25 cellular contexts compared by ENCODE assay signal in genomic region chr9:136952354-136952855, GRCh38. TPM values are rescaled to one million over a fixed set of nuclear protein-coding genes. Genes with fewer than 3 reads are reported as not detected.
DNase-seq lines count a peak whose midpoint lies in the region; ATAC-seq and TF ChIP-seq lines count a peak whose summit lies in the region.
"Had no signal": no experiment of that assay in that cellular context is flagged by ENCODE, and none has a peak within 500 bp of the region (broad histone marks: within the 10 kb centered on the region; RNA-seq: fewer than 3 reads in every experiment).

No MANE protein-coding gene starts in this region.

- WGBS in thyroid gland, 2 donors = 51% methylated on average over 6 of the region's 15 CpGs; no CpG with 5 or more reads in 1 of the 2 donors

- peaks cover 16% of the 10 kb centered on the region for H3K4me1 ChIP-seq in NT2/D1 (ENCODE audit: insufficient read depth, insufficient read length)
- H3K4me1 ChIP-seq in lower lobe of right lung = peaks cover 29% of the 10 kb centered on the region
- H3K4me1 ChIP-seq in thyroid gland = peaks cover 45 to 59% of the 10 kb centered on the region in 2 donors

- H3K27ac ChIP-seq in lower lobe of right lung (no peak overlapping the region), thyroid gland (peak overlapping the region; percentile 78 to 96 (median 95))
- H3K27ac ChIP-seq: neutrophil had no signal

- peaks cover 5% of the 10 kb centered on the region for H3K27me3 ChIP-seq in NT2/D1 (ENCODE audit: insufficient read depth, insufficient read length)
- no peaks in the 10 kb centered on the region for H3K27me3 ChIP-seq in lower lobe of right lung (ENCODE audit: low read depth)
- no peaks in the 10 kb centered on the region for H3K27me3 ChIP-seq in thyroid gland
- H3K27me3 ChIP-seq: MG63, neutrophil had no signal

- no peak overlapping the region for H3K4me3 ChIP-seq in NT2/D1 (ENCODE audit: insufficient read length, low read depth)
- H3K4me3 ChIP-seq in lower lobe of right lung = no peak overlapping the region
- peak overlapping the region in 1 of 3 donors; percentile 23 for H3K4me3 ChIP-seq in thyroid gland (replicated peaks in 1 of 3)
- H3K4me3 ChIP-seq: MG63, skin epidermis had no signal

- TF ChIP-seq CTCF in lower lobe of right lung (IDR thresholded peaks at IDR 0.05) (no peak), thyroid gland (IDR thresholded peaks at IDR 0.05) (no peak)

- DNase-seq in NT2/D1 (ENCODE audit: low read depth, low spot score) = no peak
- peak; percentile 60 for DNase-seq in Right ventricle myocardium superior
- peak; percentile 39 for DNase-seq in lower lobe of right lung
- DNase-seq in thyroid gland = peak in 1 of 2 donors; percentile 77
- DNase-seq in activated CD8-positive, alpha-beta memory T cell treated with anti-CD3 and anti-CD28 coated beads for 24 hours = no peak
- DNase-seq: activated CD4-positive, alpha-beta T cell treated with anti-CD3 and anti-CD28 coated beads for 48 hours; activated naive CD8-positive, alpha-beta T cell treated with anti-CD3 and anti-CD28 coated beads, Interleukin-2, amount 50 U/mL, for 24 hours; activated T-cell treated with anti-CD3 and anti-CD28 coated beads, Interleukin-2, amount 50 U/mL, for 4 hours; Caco-2; DND-41; H7; KBM-7; mesendoderm; MG63; NCI-H345; NCI-H774; stimulated activated naive CD8-positive, alpha-beta T cell treated with anti-CD3 and anti-CD28 coated beads, Interleukin-15, amount 100 ng/mL, for 72 hours; trophoblast cell had no signal

- TF ChIP-seq POLR2A in thyroid gland (IDR thresholded peaks at IDR 0.05) = no peak

- H3K36me3 ChIP-seq in NT2/D1 (ENCODE audit: insufficient read depth, insufficient read length, low read length) (no peaks in the 10 kb centered on the region), lower lobe of right lung (no peaks in the 10 kb centered on the region), thyroid gland (no peaks in the 10 kb centered on the region)
- H3K36me3 ChIP-seq: MG63, neutrophil had no signal

- H3K9me3 ChIP-seq in NT2/D1 (ENCODE audit: insufficient read depth, low read length) (no peaks in the 10 kb centered on the region), lower lobe of right lung (no peaks in the 10 kb centered on the region), thyroid gland (no peaks in the 10 kb centered on the region)
- H3K9me3 ChIP-seq: Caco-2, MG63, neutrophil had no signal

- H3K9ac ChIP-seq in NT2/D1 (ENCODE audit: insufficient read length, low read depth) = peak overlapping the region; percentile 50

- intact Hi-C loops in Right ventricle myocardium superior (cut with DNase I) = no loop called here
- intact Hi-C loops in lower lobe of right lung (cut with DNase I) = no loop called here
- intact Hi-C loops in thyroid gland (cut with DNase I) = loop anchor here (5.0 kb wide), 1 partner anchor 45 kb away; the partner anchor contains the start of gene CLIC3

- ATAC-seq in Right ventricle myocardium superior (ENCODE audit: poor library complexity) (no peak), lower lobe of right lung (no peak), GM19467 (IDR thresholded peaks at IDR 0.05; ENCODE audit: unreplicated experiment) (no peak), HG02870 (IDR thresholded peaks at IDR 0.05; ENCODE audit: unreplicated experiment) (no peak)
- ATAC-seq: activated naive CD8-positive, alpha-beta T cell treated with anti-CD3 and anti-CD28 coated beads, Interleukin-2, amount 50 U/mL, for 24 hours; activated T-cell treated with anti-CD3 and anti-CD28 coated beads, Interleukin-2, amount 50 U/mL, for 4 hours; stimulated activated naive CD8-positive, alpha-beta T cell treated with anti-CD3 and anti-CD28 coated beads, Interleukin-15, amount 100 ng/mL, for 72 hours had no signal

RNA-seq across cellular contexts. Expression of gene LCN12, which starts 0.3 kb away (rescaled TPM):
- total RNA-seq in Right ventricle myocardium superior = 2.1 TPM
- total RNA-seq in lower lobe of right lung = 1.9 TPM
- 10 to 100 TPM; 24.3 to 85.0 (median 54.0) TPM for total RNA-seq in thyroid gland
- total RNA-seq: HT1080, pulmonary artery endothelial cell had no signal

RNA-seq across cellular contexts. Expression of gene C8G, which starts 7.4 kb away (rescaled TPM):
- total RNA-seq in Right ventricle myocardium superior (1.1 TPM), lower lobe of right lung (2.2 TPM), thyroid gland (1 to 10 TPM in 1 of 4 donors, not detected in 3; 1.8 TPM)
- total RNA-seq: epithelial cell of proximal tubule, H7, pulmonary artery endothelial cell had no signal

RNA-seq across cellular contexts. Expression of gene FBXW5, which starts 7.9 kb away (rescaled TPM):
- total RNA-seq in Right ventricle myocardium superior (142 TPM), lower lobe of right lung (83.2 TPM), thyroid gland (100 to 1,000 TPM; 138 to 282 (median 203) TPM)

RNA-seq across cellular contexts. Expression of gene PTGDS, which starts 24.9 kb away (rescaled TPM):
- total RNA-seq in Right ventricle myocardium superior = 6,152 TPM
- total RNA-seq in lower lobe of right lung = 225 TPM
- total RNA-seq in thyroid gland = 10 to 100 TPM in 3 of 4 donors, 1 to 10 TPM in 1; 5.0 to 39.5 (median 33.9) TPM
- total RNA-seq: Caco-2, epithelial cell of proximal tubule, HT1080, pulmonary artery endothelial cell had no signal

RNA-seq across cellular contexts. Expression of gene LCNL1, which starts 30.4 kb away (rescaled TPM):
- total RNA-seq in Right ventricle myocardium superior (9.7 TPM), lower lobe of right lung (1.9 TPM), thyroid gland (under 1 TPM in 1 of 4 donors, not detected in 3; 0.54 TPM)
- total RNA-seq: activated T-cell treated with anti-CD3 and anti-CD28 coated beads, Interleukin-2, amount 50 U/mL, for 4 hours; Caco-2; epithelial cell of proximal tubule; HT1080; pulmonary artery endothelial cell had no signal

Comparison
In these comparisons a context has a peak if more than half of its experiments do, and no peak if none do; other contexts are left out.
1. DNase-seq: peak in Right ventricle myocardium superior (single experiment) and lower lobe of right lung (single experiment); none in NT2/D1 (single experiment) and activated CD8-positive, alpha-beta memory T cell treated with anti-CD3 and anti-CD28 coated beads for 24 hours (single experiment).